In genomic region chr1:209576798-209577197, GRCh38 we compare ENCODE assay signal across 1 cellular context.
TF ChIP-seq lines count a peak whose summit lies in the region.

No MANE protein-coding gene starts in this region.

TF ChIP-seq in WTC11, 78 proteins besides CTCF, POLR2A, EP300 and RAD21 (continued from another document):
- peak; percentile 52; the same call in 1 of the 2 replicates for TF ChIP-seq ERG (CRISPR knock-in tag; IDR thresholded peaks at IDR 0.05)
- TF ChIP-seq TCF7 (CRISPR knock-in tag; IDR thresholded peaks at IDR 0.05; ENCODE audit: low read depth) = no peak
- TF ChIP-seq PRDM15 (CRISPR knock-in tag; IDR thresholded peaks at IDR 0.05) = no peak
- no peak for TF ChIP-seq MXD4 (CRISPR knock-in tag; IDR thresholded peaks at IDR 0.05; ENCODE audit: borderline replicate concordance)
- no peak for TF ChIP-seq ZNF232 (CRISPR knock-in tag; IDR thresholded peaks at IDR 0.05)
- TF ChIP-seq AR (CRISPR knock-in tag; IDR thresholded peaks at IDR 0.05) = no peak
